Comparison of ENCODE assay signal across 8 cellular contexts in the genomic region with DNA sequence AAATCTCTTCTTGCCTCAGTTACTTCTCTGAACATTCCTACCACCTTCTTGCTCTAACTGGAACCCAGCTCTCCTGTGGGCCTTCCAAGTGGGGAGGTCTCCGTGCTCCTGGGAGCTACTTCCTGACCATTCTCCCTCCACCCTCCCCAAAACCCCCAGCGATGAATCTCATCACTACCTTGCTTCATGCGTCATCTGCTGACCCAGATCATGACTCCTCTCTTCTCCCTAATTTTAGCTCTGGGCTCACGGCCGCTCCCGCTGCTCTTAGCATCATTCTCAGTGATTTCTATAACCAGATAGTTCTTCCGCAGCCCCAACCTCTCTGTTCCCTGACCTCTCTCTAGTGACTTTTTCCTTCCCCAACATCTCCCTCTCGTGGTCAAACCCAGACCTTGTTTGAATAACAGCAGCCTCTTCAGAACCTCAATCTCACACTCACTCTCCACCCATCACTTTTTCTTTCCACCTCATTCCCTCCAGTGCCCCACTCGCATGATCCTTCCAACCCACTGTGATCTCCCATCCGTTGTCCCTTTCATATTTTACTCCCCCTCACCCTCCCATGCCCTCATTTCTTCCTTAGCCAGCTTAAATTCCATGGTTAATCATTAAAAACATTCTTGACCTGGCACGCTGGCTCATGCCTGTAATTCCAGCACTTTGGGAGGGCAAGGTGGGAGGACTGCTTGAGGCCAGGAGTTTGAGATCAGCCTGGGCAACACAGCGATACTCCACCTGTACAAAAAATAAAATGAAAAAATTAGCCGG. TPM values are rescaled to one million over a fixed set of nuclear protein-coding genes. Genes with fewer than 3 reads are reported as not detected.
DNase-seq lines count a peak whose midpoint lies in the region; ATAC-seq, FAIRE-seq and TF ChIP-seq lines count a peak whose summit lies in the region.

No MANE protein-coding gene starts in this region.

- ATAC-seq in CD4-positive, CD25-positive, alpha-beta regulatory T cell (ENCODE audit: low read depth in 2 of 2) = no peak
- ATAC-seq in GM19452 (IDR thresholded peaks at IDR 0.05; ENCODE audit: unreplicated experiment) = no peak

- H3K9me3 ChIP-seq in CD4-positive, CD25-positive, alpha-beta regulatory T cell (ENCODE audit: control insufficient read depth in 2 of 2, low read length in 2 of 2) = no peaks in the 10 kb centered on the region
- no peaks in the 10 kb centered on the region for H3K9me3 ChIP-seq in neural cell (ENCODE audit: low read length)

- peaks cover 3% of the 10 kb centered on the region for H3K36me3 Mint-ChIP-seq in CD4-positive, CD25-positive, alpha-beta regulatory T cell

- no peaks in the 10 kb centered on the region for H3F3A ChIP-seq in neural cell (ENCODE audit: insufficient read depth, low read length, poor library complexity, severe bottlenecking)

- no peak overlapping the region for H3K4me3 ChIP-seq in CD4-positive, CD25-positive, alpha-beta regulatory T cell (ENCODE audit: low read depth, low read length)
- H3K4me3 ChIP-seq in neural cell (ENCODE audit: low read length) = no peak overlapping the region

- peaks cover 26% of the 10 kb centered on the region for H3K27me3 Mint-ChIP-seq in CD4-positive, CD25-positive, alpha-beta regulatory T cell

- no peak overlapping the region for H3K4me2 ChIP-seq in neural cell (ENCODE audit: low read length)

- H3K27me3 ChIP-seq in CD4-positive, CD25-positive, alpha-beta regulatory T cell (ENCODE audit: control insufficient read depth, insufficient read depth, low read length) = peaks cover 3% of the 10 kb centered on the region
- no peaks in the 10 kb centered on the region for H3K27me3 ChIP-seq in neural cell (ENCODE audit: insufficient read depth, low read depth, low read length)

- H4K20me1 ChIP-seq in neural cell (ENCODE audit: insufficient read depth) = no peaks in the 10 kb centered on the region

- no peak overlapping the region for H2AFZ ChIP-seq in neural cell (ENCODE audit: low read depth, low read length)

- no peaks in the 10 kb centered on the region for H3K36me3 ChIP-seq in CD4-positive, CD25-positive, alpha-beta regulatory T cell (ENCODE audit: control insufficient read depth, insufficient read depth, low read length)
- no peaks in the 10 kb centered on the region for H3K36me3 ChIP-seq in neural cell (ENCODE audit: insufficient read depth, low read length)

- H3K9me3 Mint-ChIP-seq in CD4-positive, CD25-positive, alpha-beta regulatory T cell = peaks cover 0 to 2% (median 0%) of the 10 kb centered on the region in 7 donors

- in situ Hi-C loops in GM13977 (cut with MboI; ENCODE audit: low pct_unique_long_range_greater_than_20kb, low sequenced_read_pairs, unreplicated experiment) (no loop called here), T47D (cut with HindIII; ENCODE audit: low pct_unique_long_range_greater_than_20kb, low sequenced_read_pairs) (no loop called here)

- H3K79me2 ChIP-seq in neural cell (replicated peaks; ENCODE audit: insufficient read depth, low read length) = no peaks in the 10 kb centered on the region

- no peak overlapping the region for H3K9ac ChIP-seq in neural cell (ENCODE audit: low read length)

- FAIRE-seq in H54 (lab: Jason Lieb, UNC) = no peak

- peak in 2 of 3 donors; percentile 39 to 68 for DNase-seq in CD4-positive, CD25-positive, alpha-beta regulatory T cell
- DNase-seq in GM13977 (ENCODE audit: low spot score) (no peak), NCI-H460 (ENCODE audit: extremely low read depth, low read depth) (peak; percentile 63), T47D (ENCODE audit: low read depth in 1 of 2, low spot score in 1 of 2) (peak; percentile 11 to 46), H54 (ENCODE audit: insufficient read length, low spot score) (no peak), DMS114 treated with DMSO at 0.1 percent for 48 hours (lab: John Stamatoyannopoulos, UW; ENCODE audit: unreplicated experiment) (no peak)

- H3K9me2 ChIP-seq in neural cell (ENCODE audit: insufficient read depth, low read length) = no peaks in the 10 kb centered on the region

- H3K27ac Mint-ChIP-seq in CD4-positive, CD25-positive, alpha-beta regulatory T cell = peak overlapping the region in 1 of 3 donors; percentile 24

- no peak for TF ChIP-seq EP300 in neural cell (conservative IDR thresholded peaks at IDR 0.05; ENCODE audit: poor library complexity, severe bottlenecking)

- no peak for TF ChIP-seq RAD21 in neural cell (conservative IDR thresholded peaks at IDR 0.05)

- TF ChIP-seq CTCF in GM13977 (IDR thresholded peaks at IDR 0.05; ENCODE audit: extremely low read depth, insufficient read depth, missing control alignments) (peak; percentile 57), neural cell (IDR thresholded peaks at IDR 0.05; ENCODE audit: poor library complexity, severe bottlenecking) (peak; percentile 44)

- H3K27ac ChIP-seq in CD4-positive, CD25-positive, alpha-beta regulatory T cell (ENCODE audit: insufficient read depth, low read length, poor library complexity, severe bottlenecking) = no peak overlapping the region
- H3K27ac ChIP-seq in neural cell (ENCODE audit: low read length) = no peak overlapping the region

- H3K4me1 ChIP-seq in CD4-positive, CD25-positive, alpha-beta regulatory T cell (ENCODE audit: control insufficient read depth, insufficient read depth, low read length, poor library complexity, severe bottlenecking) = peaks cover 11% of the 10 kb centered on the region

- peaks cover 0 to 16% (median 9%) of the 10 kb centered on the region in 4 donors for H3K4me1 Mint-ChIP-seq in CD4-positive, CD25-positive, alpha-beta regulatory T cell

- H3K4me3 Mint-ChIP-seq in CD4-positive, CD25-positive, alpha-beta regulatory T cell = peak overlapping the region in 2 of 4 donors; percentile 8 to 54

- TF ChIP-seq POLR2A in H54 (IDR thresholded peaks at IDR 0.05; ENCODE audit: low read depth, low read length) = no peak

TF ChIP-seq in neural cell, 6 proteins besides CTCF, POLR2A, EP300 and RAD21:
- TF ChIP-seq SMC3 (conservative IDR thresholded peaks at IDR 0.05; ENCODE audit: poor library complexity) (peak; percentile 30), POLR2AphosphoS5 (IDR thresholded peaks at IDR 0.05) (no peak)
TF ChIP-seq in neural cell: peak in this region for 1.

RNA-seq across cellular contexts. Expression of a gene that starts 21.8 kb away (rescaled TPM):
- total RNA-seq in CD4-positive, CD25-positive, alpha-beta regulatory T cell = 19.8 TPM
- 100 to 1,000 TPM in 3 of 4 donors, 10 to 100 TPM in 1; 97.2 to 114 (median 108) TPM for polyA plus RNA-seq in CD4-positive, CD25-positive, alpha-beta regulatory T cell
- 43.6 and 61.2 TPM in 2 replicates for total RNA-seq in NCI-H460 (2014; rRNA removed; shearing (Covaris generic))
- 75.1 and 105 TPM in 2 replicates for polyA plus RNA-seq in NCI-H460 (2014; cell fraction: nucleus; rRNA removed)
- 30.0 and 40.3 TPM in 2 replicates for polyA plus RNA-seq in neural cell
- polyA minus RNA-seq in neural cell = 14.4 and 15.6 TPM in 2 replicates

RNA-seq across cellular contexts. Expression of a gene that starts 22.0 kb away (rescaled TPM):
- 16.1 TPM for total RNA-seq in CD4-positive, CD25-positive, alpha-beta regulatory T cell
- 10 to 100 TPM; 13.1 to 15.6 (median 15.0) TPM for polyA plus RNA-seq in CD4-positive, CD25-positive, alpha-beta regulatory T cell
- total RNA-seq in NCI-H460 (2014; rRNA removed; shearing (Covaris generic)) = 21.7 and 24.0 TPM in 2 replicates
- polyA plus RNA-seq in NCI-H460 (2014; cell fraction: nucleus; rRNA removed) = 121 and 122 TPM in 2 replicates
- 14.6 and 19.4 TPM in 2 replicates for polyA plus RNA-seq in neural cell
- 9.7 and 14.7 TPM in 2 replicates for polyA minus RNA-seq in neural cell

RNA-seq across cellular contexts. Expression of a gene that starts 23.0 kb away (rescaled TPM):
- total RNA-seq in CD4-positive, CD25-positive, alpha-beta regulatory T cell = not detected
- polyA plus RNA-seq in CD4-positive, CD25-positive, alpha-beta regulatory T cell = under 1 TPM in 2 of 4 donors, not detected in 2; 0.14 to 0.30 TPM
- 7.9 and 11.1 TPM in 2 replicates for total RNA-seq in NCI-H460 (2014; rRNA removed; shearing (Covaris generic))
- polyA plus RNA-seq in NCI-H460 (2014; cell fraction: nucleus; rRNA removed) = 26.4 and 28.0 TPM in 2 replicates
- not detected in 2 replicates for polyA plus RNA-seq in neural cell
- not detected in 2 replicates for polyA minus RNA-seq in neural cell

RNA-seq across cellular contexts. Expression of a gene that starts 40.6 kb away (rescaled TPM):
- total RNA-seq in CD4-positive, CD25-positive, alpha-beta regulatory T cell = 0.91 TPM
- not detected for polyA plus RNA-seq in CD4-positive, CD25-positive, alpha-beta regulatory T cell
- 0.20 TPM in 1 of 2 replicates, not detected in the other for total RNA-seq in NCI-H460 (2014; rRNA removed; shearing (Covaris generic))
- 0.30 and 0.96 TPM in 2 replicates for polyA plus RNA-seq in NCI-H460 (2014; cell fraction: nucleus; rRNA removed)
- polyA plus RNA-seq in neural cell = 2.3 and 2.5 TPM in 2 replicates
- 0.73 TPM in 1 of 2 replicates, not detected in the other for polyA minus RNA-seq in neural cell

RNA-seq across cellular contexts. Expression of a gene that starts 52.8 kb away (rescaled TPM):
- 57.7 TPM for total RNA-seq in CD4-positive, CD25-positive, alpha-beta regulatory T cell
- polyA plus RNA-seq in CD4-positive, CD25-positive, alpha-beta regulatory T cell = 10 to 100 TPM in 3 of 4 donors, 1 to 10 TPM in 1; 9.0 to 18.9 (median 11.9) TPM
- total RNA-seq in NCI-H460 (2014; rRNA removed; shearing (Covaris generic)) = 17.0 and 19.1 TPM in 2 replicates
- polyA plus RNA-seq in NCI-H460 (2014; cell fraction: nucleus; rRNA removed) = 24.5 and 45.2 TPM in 2 replicates
- polyA plus RNA-seq in neural cell = 11.9 and 21.4 TPM in 2 replicates
- 6.6 and 7.4 TPM in 2 replicates for polyA minus RNA-seq in neural cell

Comparison
In these comparisons a context has a peak if more than half of its experiments do, and no peak if none do; other contexts are left out.
1. DNase-seq: peak in CD4-positive, CD25-positive, alpha-beta regulatory T cell (2 of 3), NCI-H460 (single experiment) and T47D (2 of 2); none in GM13977 (single experiment), H54 (single experiment) and DMS114 treated with DMSO at 0.1 percent for 48 hours (single experiment).